In the genomic region with DNA sequence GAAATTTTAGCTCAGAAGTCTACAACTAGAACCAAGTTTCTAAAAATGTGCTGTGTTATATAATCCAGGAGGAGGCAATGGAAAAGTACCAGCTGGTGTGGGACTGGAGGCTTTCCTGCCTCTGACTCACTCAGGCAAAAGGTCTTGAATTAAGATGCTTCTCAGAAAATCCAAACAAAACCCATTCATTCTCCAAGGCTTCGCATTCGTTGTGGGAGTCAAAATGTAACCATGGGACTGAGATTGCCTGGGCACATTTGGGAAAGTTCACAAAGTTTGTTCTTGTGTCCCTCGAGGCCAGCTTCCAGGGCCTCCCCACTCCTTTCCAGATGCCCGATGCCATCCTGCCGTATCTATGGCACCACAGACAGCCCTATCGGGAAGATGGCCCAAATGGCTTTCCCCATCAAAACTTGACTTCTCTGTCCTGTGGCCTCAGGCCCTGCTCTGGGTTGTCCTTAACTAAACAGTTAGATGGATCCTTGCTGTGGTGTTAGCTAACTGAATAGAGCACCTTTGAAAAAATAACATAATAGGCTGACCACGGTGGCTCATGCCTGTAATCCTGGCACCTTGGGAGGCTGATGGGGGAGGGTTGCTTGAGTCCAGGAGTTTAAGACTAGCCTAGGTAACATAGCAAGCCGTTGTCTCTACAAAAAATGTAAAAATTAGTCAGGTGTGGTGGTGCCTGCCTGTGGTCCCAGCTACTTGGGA, we compare ENCODE assay signal across 8 cellular contexts.
DNase-seq lines count a peak whose midpoint lies in the region; ATAC-seq and TF ChIP-seq lines count a peak whose summit lies in the region.

No MANE protein-coding gene starts in this region.

- H3K4ac ChIP-seq in mesendoderm (ENCODE audit: low read depth, low read length) = no peak overlapping the region

- no peak overlapping the region for H2AK5ac ChIP-seq in mesendoderm (ENCODE audit: low read length)

- no peak overlapping the region for H3K4me2 ChIP-seq in mesendoderm (ENCODE audit: low read length)

- no peak for TF ChIP-seq CTCF in spleen (IDR thresholded peaks at IDR 0.05 in 8 of 11, conservative IDR thresholded peaks at IDR 0.05 in 3 of 11)

- 86 to 93% (median 88%) methylated on average over 8 of the region's 8 CpGs for WGBS in spleen, 5 donors
- no CpG with 5 or more reads among the region's 8 CpGs for WGBS in mesendoderm (ENCODE audit: extremely low coverage, insufficient coverage, low lambda C conversion rate)

- no peak for TF ChIP-seq POLR2A in spleen (IDR thresholded peaks at IDR 0.05)

- no peak overlapping the region for H3K4me3 ChIP-seq in spleen
- no peak overlapping the region for H3K4me3 ChIP-seq in mesendoderm (ENCODE audit: low read length)

- H3K27ac ChIP-seq in spleen (peak overlapping the region in 5 of 8 donors; percentile 27 to 74 (median 71)), mesendoderm (ENCODE audit: low read depth, low read length) (no peak overlapping the region)

- peaks cover 6 to 32% (median 24%) of the 10 kb centered on the region in 8 donors for H3K9me3 ChIP-seq in spleen

- H3K4me1 ChIP-seq in spleen (peaks cover 0 to 37% (median 14%) of the 10 kb centered on the region in 6 donors), mesendoderm (ENCODE audit: control insufficient read depth, low read depth, low read length) (no peaks in the 10 kb centered on the region)

- H2BK120ac ChIP-seq in mesendoderm (ENCODE audit: low read depth, low read length) = no peak overlapping the region

- DNase-seq in ELR (ENCODE audit: low read depth) (peak; percentile 12), astrocyte of the hippocampus (ENCODE audit: low read depth, low spot score) (peak; percentile 72), hepatic stellate cell (ENCODE audit: low spot score) (peak; percentile 21), spleen (no peak), NCI-H510A (lab: John Stamatoyannopoulos, UW) (no peak), HT-29 (ENCODE audit: low spot score) (no peak), mesendoderm (no peak)

- H3K27me3 ChIP-seq in spleen (replicated peaks in 1 of 7) (no peaks in the 10 kb centered on the region), mesendoderm (ENCODE audit: insufficient read depth, low read length, poor library complexity) (no peaks in the 10 kb centered on the region)

- H3K36me3 ChIP-seq in spleen (no peaks in the 10 kb centered on the region), mesendoderm (ENCODE audit: control insufficient read depth, insufficient read depth, low read length) (no peaks in the 10 kb centered on the region)

- intact Hi-C loops in spleen (cut with DNase I; ENCODE audit: low total_unique reads) = no loop called here

- ATAC-seq in GM19467 (IDR thresholded peaks at IDR 0.05; ENCODE audit: unreplicated experiment) = no peak

- no peak overlapping the region for H4K5ac ChIP-seq in mesendoderm (ENCODE audit: low read length)

- no peak overlapping the region for H3K23ac ChIP-seq in mesendoderm (ENCODE audit: low read length)

- H2BK5ac ChIP-seq in mesendoderm (ENCODE audit: low read length) = no peak overlapping the region

- H4K8ac ChIP-seq in mesendoderm (ENCODE audit: low read depth, low read length) = no peak overlapping the region

- H3K18ac ChIP-seq in mesendoderm (ENCODE audit: low read length) = no peak overlapping the region

- H3K79me2 ChIP-seq in mesendoderm (ENCODE audit: control insufficient read depth, insufficient read depth, low read length) = no peaks in the 10 kb centered on the region

- no peaks in the 10 kb centered on the region for H3K79me1 ChIP-seq in mesendoderm (ENCODE audit: low read length)

- H3K9ac ChIP-seq in mesendoderm (ENCODE audit: low read length) = no peak overlapping the region

- H3K56ac ChIP-seq in mesendoderm (ENCODE audit: low read length) = no peak overlapping the region

- H2BK15ac ChIP-seq in mesendoderm (replicated peaks; ENCODE audit: low read depth) = no peak overlapping the region

Comparison
In these comparisons a context has a peak if more than half of its experiments do, and no peak if none do; other contexts are left out.
1. DNase-seq: peak in ELR (single experiment), astrocyte of the hippocampus (single experiment) and hepatic stellate cell (single experiment); none in spleen (single experiment), NCI-H510A (single experiment), HT-29 (single experiment) and mesendoderm (single experiment).